ENCODE assay signal across 5 cellular contexts in genomic region chr2:187364696-187365095, GRCh38.
"Had no signal": no experiment of that assay in that cellular context is flagged by ENCODE, and none has a peak within 500 bp of the region (broad histone marks: within the 10 kb centered on the region; RNA-seq: fewer than 3 reads in every experiment).

No MANE protein-coding gene starts in this region.

- H3K4me2 ChIP-seq: GM23338 had no signal

- H3K4me3 Mint-ChIP-seq: GM23338, H9 had no signal

- DNase-seq: H9, HCEC 1CT, IMR-90 had no signal

- H3K4me3 ChIP-seq: GM23338, K562 had no signal

- H3K27ac Mint-ChIP-seq: GM23338, H9 had no signal

- H3K9me3 Mint-ChIP-seq: GM23338, H9 had no signal

- H3K4me1 Mint-ChIP-seq: GM23338, H9 had no signal

- H2AFZ ChIP-seq: GM23338 had no signal

- ATAC-seq: GM23338, K562 had no signal
